15 cellular contexts compared by ENCODE assay signal in the genomic region with DNA sequence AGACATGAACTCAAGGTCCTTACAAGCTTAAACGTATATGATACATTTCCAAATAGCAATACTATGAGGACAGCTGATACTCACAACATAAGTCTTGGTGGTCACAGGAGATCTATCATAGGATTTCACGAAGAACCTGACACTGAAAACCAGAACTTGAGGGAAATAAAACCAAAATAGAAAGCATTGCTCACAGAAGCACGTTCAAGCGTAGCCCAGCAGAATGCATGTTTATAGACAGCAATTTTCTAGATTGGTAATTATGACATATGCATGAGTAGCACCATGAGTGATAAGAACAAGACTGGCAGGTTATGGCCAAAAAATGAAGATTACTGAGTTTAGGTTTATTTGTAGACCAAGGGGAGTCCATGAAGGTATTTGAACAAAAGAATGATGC.
A peak's percentile ranks its signal among the peaks of the same experiment; 100 is the strongest.
DNase-seq lines count a peak whose midpoint lies in the region; ATAC-seq and TF ChIP-seq lines count a peak whose summit lies in the region.
"Had no signal": no experiment of that assay in that cellular context is flagged by ENCODE, and none has a peak within 500 bp of the region (broad histone marks: within the 10 kb centered on the region; RNA-seq: fewer than 3 reads in every experiment).

No MANE protein-coding gene starts in this region.

- peak overlapping the region; percentile 30; the same call in 1 of the 2 replicates for H3K4me2 ChIP-seq in KMS-11

- H3K9ac ChIP-seq in KMS-11 (no peak overlapping the region), subcutaneous abdominal adipose tissue (ENCODE audit: low read length in 5 of 5) (no peak overlapping the region)

- peak; percentile 60 for DNase-seq in stimulated activated CD4-positive, alpha-beta T cell treated with anti-CD3 and anti-CD28 coated beads, Interleukin-1b, Interleukin-23, amount 100 ng/mL, for 48 hours
- DNase-seq in stimulated activated CD4-positive, alpha-beta T cell treated with anti-CD3 and anti-CD28 coated beads, Interleukin-2, amount 100 ng/mL, for 24 hours: no peak
- no peak for DNase-seq in activated naive CD8-positive, alpha-beta T cell treated with anti-CD3 and anti-CD28 coated beads, Interleukin-2, amount 50 U/mL, for 24 hours
- no peak for DNase-seq in NCI-H1417 (lab: John Stamatoyannopoulos, UW)
- no peak for DNase-seq in NCI-H774 (lab: John Stamatoyannopoulos, UW)
- DNase-seq: activated CD8-positive, alpha-beta memory T cell treated with anti-CD3 and anti-CD28 coated beads for 24 hours; adrenal gland; erythroblast; islet precursor cell; NCI-H2029 treated with DMSO at 0.1 percent for 48 hours; NCI-H69; RPMI8226; tibial artery had no signal

- no peak overlapping the region for H2AFZ ChIP-seq in KMS-11 (ENCODE audit: low read depth)

- no peaks in the 10 kb centered on the region for H3K36me3 ChIP-seq in KMS-11 (ENCODE audit: insufficient read depth)
- H3K36me3 ChIP-seq in subcutaneous abdominal adipose tissue (ENCODE audit: control insufficient read depth in 5 of 5, insufficient read depth in 5 of 5, low read length in 5 of 5): no peaks in the 10 kb centered on the region
- H3K36me3 ChIP-seq: adrenal gland, tibial artery had no signal

- no peak overlapping the region for H3K4me3 ChIP-seq in KMS-11 (IDR thresholded peaks at IDR 0.05; ENCODE audit: insufficient read depth, low read depth, low read length)
- no peak overlapping the region for H3K4me3 ChIP-seq in subcutaneous abdominal adipose tissue (ENCODE audit: low read depth in 1 of 5, low read length in 5 of 5)
- H3K4me3 ChIP-seq: adrenal gland, tibial artery had no signal

- H3K4me1 ChIP-seq in KMS-11 (ENCODE audit: low read depth, poor library complexity, severe bottlenecking) (peaks cover 50% of the 10 kb centered on the region), subcutaneous abdominal adipose tissue (ENCODE audit: control insufficient read depth in 5 of 5, insufficient read depth in 5 of 5, low read length in 5 of 5) (peaks cover 0 to 21% (median 8%) of the 10 kb centered on the region in 5 donors)
- H3K4me1 ChIP-seq: adrenal gland, tibial artery had no signal

- H4K20me1 ChIP-seq in KMS-11 (ENCODE audit: insufficient read depth): no peaks in the 10 kb centered on the region

- H3K9me3 ChIP-seq in subcutaneous abdominal adipose tissue (ENCODE audit: control insufficient read depth in 5 of 5, low read length in 5 of 5): no peaks in the 10 kb centered on the region
- H3K9me3 ChIP-seq: adrenal gland, tibial artery had no signal

- peak; percentile 38 for ATAC-seq in activated naive CD8-positive, alpha-beta T cell treated with anti-CD3 and anti-CD28 coated beads, Interleukin-2, amount 50 U/mL, for 24 hours

- H3K27ac Mint-ChIP-seq in activated naive CD8-positive, alpha-beta T cell treated with anti-CD3 and anti-CD28 coated beads, Interleukin-2, amount 50 U/mL, for 24 hours: peak overlapping the region; percentile 75

- H3K4me3 Mint-ChIP-seq in activated naive CD8-positive, alpha-beta T cell treated with anti-CD3 and anti-CD28 coated beads, Interleukin-2, amount 50 U/mL, for 24 hours: peak overlapping the region; percentile 3

- H3K79me2 ChIP-seq in KMS-11 (ENCODE audit: insufficient read depth, low read depth): no peaks in the 10 kb centered on the region

- H3K36me3 Mint-ChIP-seq in activated naive CD8-positive, alpha-beta T cell treated with anti-CD3 and anti-CD28 coated beads, Interleukin-2, amount 50 U/mL, for 24 hours (ENCODE audit: low read depth): peaks cover 2% of the 10 kb centered on the region

- no peak for TF ChIP-seq CTCF in KMS-11 (conservative IDR thresholded peaks at IDR 0.05; ENCODE audit: low read depth, low read length)

- H3K4me1 Mint-ChIP-seq in activated naive CD8-positive, alpha-beta T cell treated with anti-CD3 and anti-CD28 coated beads, Interleukin-2, amount 50 U/mL, for 24 hours: peaks cover 88% of the 10 kb centered on the region

- H3K27ac ChIP-seq in KMS-11: peak overlapping the region; percentile 79
- peak overlapping the region; percentile 68 for H3K27ac ChIP-seq in subcutaneous abdominal adipose tissue (ENCODE audit: low read depth, low read length)
- H3K27ac ChIP-seq: tibial artery had no signal

- H3K27me3 ChIP-seq in KMS-11 (ENCODE audit: insufficient read depth, low read depth) (no peaks in the 10 kb centered on the region), subcutaneous abdominal adipose tissue (ENCODE audit: control insufficient read depth in 5 of 5, insufficient read depth in 4 of 5, low read length in 5 of 5) (no peaks in the 10 kb centered on the region)
- H3K27me3 ChIP-seq: adrenal gland, tibial artery had no signal

- no peaks in the 10 kb centered on the region for H3K27me3 Mint-ChIP-seq in activated naive CD8-positive, alpha-beta T cell treated with anti-CD3 and anti-CD28 coated beads, Interleukin-2, amount 50 U/mL, for 24 hours

- H3K9me3 Mint-ChIP-seq in activated naive CD8-positive, alpha-beta T cell treated with anti-CD3 and anti-CD28 coated beads, Interleukin-2, amount 50 U/mL, for 24 hours: peaks cover 6% of the 10 kb centered on the region
